Comparison of ENCODE assay signal across 23 cellular contexts in the genomic region with DNA sequence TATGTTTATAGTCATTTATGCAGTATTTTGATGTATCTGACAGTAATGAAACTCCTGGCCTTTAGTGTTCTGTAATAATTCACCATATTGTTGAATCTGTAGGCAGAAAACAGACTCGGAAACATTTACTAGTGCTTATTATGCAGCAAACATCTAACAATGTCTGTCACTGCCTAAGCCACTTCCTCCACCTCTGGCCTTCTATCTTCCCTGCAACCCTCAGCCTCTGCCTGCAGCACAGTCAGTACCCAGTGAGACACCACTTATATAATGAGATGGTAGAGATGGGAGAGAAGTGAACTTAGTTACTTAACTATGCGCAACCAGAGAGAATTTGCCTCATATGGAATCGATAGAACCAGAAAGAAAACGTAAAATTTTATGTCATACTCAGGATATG.
"Had no signal": no experiment of that assay in that cellular context is flagged by ENCODE, and none has a peak within 500 bp of the region (broad histone marks: within the 10 kb centered on the region; RNA-seq: fewer than 3 reads in every experiment).

No MANE protein-coding gene starts in this region.

- H3K27ac Mint-ChIP-seq: activated naive CD8-positive, alpha-beta T cell; activated T-cell treated with anti-CD3 and anti-CD28 coated beads, Interleukin-2, amount 50 U/mL, for 72 hours; effector memory CD8-positive, alpha-beta T cell; naive B cell; T-helper 17 cell; WTC11 had no signal

- H3K27me3 Mint-ChIP-seq: activated naive CD8-positive, alpha-beta T cell; effector memory CD8-positive, alpha-beta T cell; naive B cell; T-helper 17 cell had no signal

- H3K4me3 Mint-ChIP-seq: activated naive CD8-positive, alpha-beta T cell; activated T-cell treated with anti-CD3 and anti-CD28 coated beads, Interleukin-2, amount 50 U/mL, for 72 hours; effector memory CD8-positive, alpha-beta T cell; naive B cell; neural crest cell; T-helper 17 cell; WTC11 had no signal

- H3K4me1 ChIP-seq: gastrocnemius medialis, left ventricle myocardium inferior, right atrium auricular region, spleen had no signal

- H3K9me3 Mint-ChIP-seq: effector memory CD8-positive, alpha-beta T cell; neural crest cell had no signal

- DNase-seq: activated CD4-positive, alpha-beta T cell treated with anti-CD3 and anti-CD28 coated beads, Interleukin-2, amount 50 U/mL, for 1 hour; activated naive CD4-positive, alpha-beta T cell; activated T-cell treated with anti-CD3 and anti-CD28 coated beads for 4 hours; activated T-cell treated with anti-CD3 and anti-CD28 coated beads, Interleukin-2, amount 50 U/mL, for 72 hours; amniotic stem cell; caudate nucleus; cortex of kidney; effector memory CD8-positive, alpha-beta T cell; erythroblast; gastrocnemius medialis; glutamatergic neuron; left ventricle myocardium inferior; naive B cell; nucleus accumbens; spleen; stimulated activated naive CD4-positive, alpha-beta T cell treated with Interleukin-2 at 50 U/mL for 16 hours; T-helper 17 cell; T1000 had no signal

- H3K36me3 ChIP-seq: gastrocnemius medialis, left ventricle myocardium inferior, right atrium auricular region, spleen had no signal

- H3K9me3 ChIP-seq: gastrocnemius medialis, right atrium auricular region had no signal

- H3K4me3 ChIP-seq: gastrocnemius medialis, left ventricle myocardium inferior, lung, right atrium auricular region, spleen had no signal

- H3K27me3 ChIP-seq: gastrocnemius medialis, right atrium auricular region, spleen had no signal

- H3K4me1 Mint-ChIP-seq: neural crest cell, T-helper 17 cell had no signal

- H3K27ac ChIP-seq: gastrocnemius medialis, left ventricle myocardium inferior, right atrium auricular region had no signal
